Comparison of ENCODE assay signal across 8 cellular contexts in genomic region chr19:8580710-8581281, GRCh38. TPM values are rescaled to one million over a fixed set of nuclear protein-coding genes. Genes with fewer than 3 reads are reported as not detected.
DNase-seq lines count a peak whose midpoint lies in the region; ATAC-seq and TF ChIP-seq lines count a peak whose summit lies in the region.

No MANE protein-coding gene starts in this region.

- peaks cover 35% of the 10 kb centered on the region for H3K4me1 Mint-ChIP-seq in activated T-cell treated with anti-CD3 and anti-CD28 coated beads, Interleukin-2, amount 50 U/mL, for 24 hours (ENCODE audit: low read depth)

- H3K79me2 ChIP-seq in fibroblast of lung (ENCODE audit: control insufficient read depth, insufficient read depth, low read length) = no peaks in the 10 kb centered on the region
- H3K79me2 ChIP-seq in neural cell (replicated peaks; ENCODE audit: insufficient read depth, low read length) = no peaks in the 10 kb centered on the region

- H3K27me3 ChIP-seq in Panc1 (ENCODE audit: control insufficient read depth, insufficient read depth, low read length) (no peaks in the 10 kb centered on the region), fibroblast of lung (ENCODE audit: control insufficient read depth, insufficient read depth, low read length) (peaks cover 3% of the 10 kb centered on the region), neural cell (ENCODE audit: insufficient read depth, low read depth, low read length) (no peaks in the 10 kb centered on the region)

- H3K27ac Mint-ChIP-seq in activated T-cell treated with anti-CD3 and anti-CD28 coated beads, Interleukin-2, amount 50 U/mL, for 24 hours = no peak overlapping the region

- no peak overlapping the region for H3K4me3 Mint-ChIP-seq in activated T-cell treated with anti-CD3 and anti-CD28 coated beads, Interleukin-2, amount 50 U/mL, for 24 hours

- no peak overlapping the region for H3K4me2 ChIP-seq in fibroblast of lung (ENCODE audit: extremely low read depth, insufficient read depth, low read length)
- H3K4me2 ChIP-seq in neural cell (ENCODE audit: low read length) = no peak overlapping the region

- POLR2A ChIA-PET in Panc1 (lab: Charles Lee) = no interaction called here

- H3K9me3 Mint-ChIP-seq in activated T-cell treated with anti-CD3 and anti-CD28 coated beads, Interleukin-2, amount 50 U/mL, for 24 hours = no peaks in the 10 kb centered on the region

- no peak overlapping the region for H3K9ac ChIP-seq in fibroblast of lung (ENCODE audit: insufficient read depth, low read length)
- H3K9ac ChIP-seq in neural cell (ENCODE audit: low read length) = no peak overlapping the region

- no peaks in the 10 kb centered on the region for H3K4me1 ChIP-seq in Panc1 (ENCODE audit: control insufficient read depth, insufficient read depth, low read length)
- H3K4me1 ChIP-seq in fibroblast of lung (ENCODE audit: control insufficient read depth, extremely low read depth, insufficient read depth, low read length) = no peaks in the 10 kb centered on the region

- H4K20me1 ChIP-seq in fibroblast of lung (ENCODE audit: control insufficient read depth, extremely low read depth, insufficient read depth, low read length) (no peaks in the 10 kb centered on the region), neural cell (ENCODE audit: insufficient read depth) (no peaks in the 10 kb centered on the region)

- CTCF ChIA-PET in Panc1 (lab: Charles Lee) = interaction anchor here (0.5 to 1.5 kb wide), 12 partner anchors 12 to 627 kb away, joined by 3 to 17 read pairs (median 6); no protein-coding TSS in a partner anchor

- TF ChIP-seq EP300 in neural cell (conservative IDR thresholded peaks at IDR 0.05; ENCODE audit: poor library complexity, severe bottlenecking) = no peak

- no peak overlapping the region for H2AFZ ChIP-seq in fibroblast of lung (ENCODE audit: low read length)
- no peak overlapping the region for H2AFZ ChIP-seq in neural cell (ENCODE audit: low read depth, low read length)

- H3K9me3 ChIP-seq in Panc1 (ENCODE audit: control insufficient read depth, insufficient read depth, low read depth, low read length) (no peaks in the 10 kb centered on the region), fibroblast of lung (ENCODE audit: control insufficient read depth, insufficient read depth, low read depth, low read length) (no peaks in the 10 kb centered on the region), neural cell (ENCODE audit: low read length) (no peaks in the 10 kb centered on the region)

- intact Hi-C loops in Panc1 (cut with micrococcal nuclease; ENCODE audit: unreplicated experiment) = no loop called here

- no peak overlapping the region for H3K27ac ChIP-seq in Panc1 (ENCODE audit: low read length)
- H3K27ac ChIP-seq in fibroblast of lung (ENCODE audit: insufficient read depth, low read length) = no peak overlapping the region
- no peak overlapping the region for H3K27ac ChIP-seq in neural cell (ENCODE audit: low read length)

- H3K4me3 ChIP-seq in Panc1 (ENCODE audit: low read depth in 2 of 2, low read length in 2 of 2) (no peak overlapping the region), fibroblast of lung (replicated peaks in 1 of 4; ENCODE audit: control extremely low read depth in 1 of 4, insufficient read depth in 1 of 4, low read depth in 3 of 4, low read length in 4 of 4) (no peak overlapping the region), neural cell (ENCODE audit: low read length) (no peak overlapping the region)

- ATAC-seq in Panc1 = peak; percentile 79

- H3K36me3 ChIP-seq in Panc1 (ENCODE audit: control insufficient read depth, insufficient read depth, low read length) (no peaks in the 10 kb centered on the region), fibroblast of lung (ENCODE audit: control insufficient read depth, insufficient read depth, low read length) (no peaks in the 10 kb centered on the region), neural cell (ENCODE audit: insufficient read depth, low read length) (no peaks in the 10 kb centered on the region)

- peak; percentile 66 for TF ChIP-seq RAD21 in neural cell (conservative IDR thresholded peaks at IDR 0.05)

- in situ Hi-C loops in Panc1 (cut with HindIII; ENCODE audit: low pct_unique_long_range_greater_than_20kb, low sequenced_read_pairs) = no loop called here

- H3K27me3 Mint-ChIP-seq in activated T-cell treated with anti-CD3 and anti-CD28 coated beads, Interleukin-2, amount 50 U/mL, for 24 hours = peaks cover 2% of the 10 kb centered on the region

- no peaks in the 10 kb centered on the region for H3K9me2 ChIP-seq in neural cell (ENCODE audit: insufficient read depth, low read length)

- TF ChIP-seq CTCF in Panc1 (IDR thresholded peaks at IDR 0.05) (peak; percentile 99), fibroblast of lung (conservative IDR thresholded peaks at IDR 0.05 in 1 of 2, IDR thresholded peaks at IDR 0.05 in 1 of 2; ENCODE audit: low read depth in 1 of 2, low read length in 2 of 2) (peak; percentile 91 to 99), neural cell (IDR thresholded peaks at IDR 0.05; ENCODE audit: poor library complexity, severe bottlenecking) (peak; percentile 87)

- DNase-seq in EH (ENCODE audit: low read depth) (peak; percentile 77), HK-2 (ENCODE audit: unreplicated experiment) (peak; percentile 78), Panc1 (ENCODE audit: low read depth, low spot score) (peak; percentile 53), fibroblast of lung (ENCODE audit: low read depth in 2 of 2) (peak; percentile 55 to 73), stromal cell of bone marrow (ENCODE audit: low read depth) (peak; percentile 30), GOT3 (lab: John Stamatoyannopoulos, UW) (no peak)
- peak; percentile 91 for DNase-seq in activated T-cell treated with anti-CD3 and anti-CD28 coated beads, Interleukin-2, amount 50 U/mL, for 24 hours

- no peaks in the 10 kb centered on the region for H3F3A ChIP-seq in neural cell (ENCODE audit: insufficient read depth, low read length, poor library complexity, severe bottlenecking)

- BruUV-seq in Panc1 (replicated peaks; lab: Mats Ljungman, UMichigan) = no TSS peak

- no peaks in the 10 kb centered on the region for H3K36me3 Mint-ChIP-seq in activated T-cell treated with anti-CD3 and anti-CD28 coated beads, Interleukin-2, amount 50 U/mL, for 24 hours (ENCODE audit: low read depth)

TF ChIP-seq in neural cell, 6 proteins besides CTCF, POLR2A, EP300 and RAD21:
- TF ChIP-seq TAF1 (IDR thresholded peaks at IDR 0.05; ENCODE audit: low read depth) = no peak
- TF ChIP-seq SMC3 (conservative IDR thresholded peaks at IDR 0.05; ENCODE audit: poor library complexity) = peak; percentile 71

RNA-seq across cellular contexts. Expression of gene MYO1F, which starts 3.6 kb away (rescaled TPM):
- total RNA-seq in Panc1 (2021; ENCODE audit: unreplicated experiment) (0.33 TPM), fibroblast of lung (under 0.01 and 0.17 TPM in 2 replicates)
- polyA plus RNA-seq in Panc1 (2012; ENCODE audit: insufficient read length) = 1.7 TPM
- polyA plus RNA-seq in fibroblast of lung (0.03 and 0.08 TPM in 2 replicates), neural cell (0.40 TPM in 2 replicates)
- 0.67 and 0.83 TPM in 2 replicates for polyA plus RNA-seq in fibroblast of lung (2012)
- polyA minus RNA-seq in fibroblast of lung (ENCODE audit: low replicate concordance) (1.5 TPM in 1 of 2 replicates, not detected in the other), neural cell (1.5 TPM in 1 of 2 replicates, not detected in the other)

RNA-seq across cellular contexts. Expression of gene ADAMTS10, which starts 29.7 kb away (rescaled TPM):
- total RNA-seq in Panc1 (2021; ENCODE audit: unreplicated experiment) (10.0 TPM), fibroblast of lung (11.2 and 13.1 TPM in 2 replicates)
- polyA plus RNA-seq in Panc1 (2012; ENCODE audit: insufficient read length) = 16.6 TPM
- polyA plus RNA-seq in fibroblast of lung (0.81 and 2.0 TPM in 2 replicates), neural cell (99.4 and 143 TPM in 2 replicates)
- 0.97 and 3.3 TPM in 2 replicates for polyA plus RNA-seq in fibroblast of lung (2012)
- polyA minus RNA-seq in fibroblast of lung (ENCODE audit: low replicate concordance) (3.6 and 15.7 TPM in 2 replicates), neural cell (77.4 and 80.6 TPM in 2 replicates)

RNA-seq across cellular contexts. Expression of gene NFILZ, which starts 49.6 kb away (rescaled TPM):
- total RNA-seq in Panc1 (2021; ENCODE audit: unreplicated experiment) (not detected), fibroblast of lung (not detected in 2 replicates)
- polyA plus RNA-seq in Panc1 (2012; ENCODE audit: insufficient read length) = not detected
- polyA plus RNA-seq in fibroblast of lung (not detected in 2 replicates), neural cell (not detected in 2 replicates)
- not detected in 2 replicates for polyA plus RNA-seq in fibroblast of lung (2012)
- polyA minus RNA-seq in fibroblast of lung (ENCODE audit: low replicate concordance) (not detected in 2 replicates), neural cell (not detected in 2 replicates)
